ENCODE assay signal across 18 cellular contexts in the genomic region with DNA sequence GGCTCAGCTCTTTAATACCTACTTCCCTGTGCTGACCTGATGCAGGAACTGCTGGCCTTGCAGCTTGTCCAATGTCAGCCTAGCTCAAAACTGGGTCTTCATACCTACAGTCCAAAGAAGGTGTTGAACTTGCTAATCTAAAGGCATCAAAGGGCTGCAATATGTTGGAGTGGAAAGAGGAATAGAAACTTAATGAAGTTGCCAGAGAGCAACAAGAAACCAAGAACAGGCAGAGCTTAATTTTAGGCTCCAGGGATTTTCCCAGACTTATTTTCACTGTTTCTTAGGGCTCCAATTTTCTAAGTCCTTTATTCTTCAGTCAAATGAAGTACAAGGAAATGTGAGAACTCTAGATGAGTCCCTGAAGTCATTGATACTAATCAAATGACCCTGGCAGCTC. TPM values are rescaled to one million over a fixed set of nuclear protein-coding genes. Genes with fewer than 3 reads are reported as not detected.
DNase-seq lines count a peak whose midpoint lies in the region; ATAC-seq, FAIRE-seq and TF ChIP-seq lines count a peak whose summit lies in the region.
"Had no signal": no experiment of that assay in that cellular context is flagged by ENCODE, and none has a peak within 500 bp of the region (broad histone marks: within the 10 kb centered on the region; RNA-seq: fewer than 3 reads in every experiment).

No MANE protein-coding gene starts in this region.

- H3K9ac ChIP-seq in endodermal cell (ENCODE audit: extremely low read depth, low read length, poor library complexity, severe bottlenecking): no peak overlapping the region

- H3K4me3 ChIP-seq in hepatocyte (no peak overlapping the region), endodermal cell (ENCODE audit: low read length) (no peak overlapping the region)
- H3K4me3 ChIP-seq: esophagus muscularis mucosa, SJCRH30 had no signal

- no peak overlapping the region for H2AFZ ChIP-seq in hepatocyte

- H3K4me1 Mint-ChIP-seq in endodermal cell: peaks cover 11% of the 10 kb centered on the region
- H3K4me1 Mint-ChIP-seq in stimulated activated effector memory CD8-positive, alpha-beta T cell treated with anti-CD3 and anti-CD28 coated beads, Interleukin-12 subunit alpha, Interleukin-12 subunit beta, amount 100 ng/mL, for 72 hours: peaks cover 14% of the 10 kb centered on the region

- H3K4me3 Mint-ChIP-seq in endodermal cell: no peak overlapping the region
- H3K4me3 Mint-ChIP-seq in stimulated activated effector memory CD8-positive, alpha-beta T cell treated with anti-CD3 and anti-CD28 coated beads, Interleukin-12 subunit alpha, Interleukin-12 subunit beta, amount 100 ng/mL, for 72 hours: no peak overlapping the region

- no peak overlapping the region for H3K27ac Mint-ChIP-seq in endodermal cell
- H3K27ac Mint-ChIP-seq in stimulated activated effector memory CD8-positive, alpha-beta T cell treated with anti-CD3 and anti-CD28 coated beads, Interleukin-12 subunit alpha, Interleukin-12 subunit beta, amount 100 ng/mL, for 72 hours: no peak overlapping the region

- no peak for DNase-seq in GM18507 (ENCODE audit: extremely low spot score, insufficient read length, low read depth)
- no peak for DNase-seq in hepatocyte (ENCODE audit: low spot score)
- DNase-seq in NCI-H2227 (lab: John Stamatoyannopoulos, UW; ENCODE audit: unreplicated experiment): no peak
- DNase-seq in NCI-H2196 (lab: John Stamatoyannopoulos, UW; ENCODE audit: unreplicated experiment): no peak
- DNase-seq in endodermal cell: no peak
- DNase-seq in stimulated activated effector memory CD8-positive, alpha-beta T cell treated with anti-CD3 and anti-CD28 coated beads, Interleukin-12 subunit alpha, Interleukin-12 subunit beta, amount 100 ng/mL, for 72 hours (ENCODE audit: low spot score in 2 of 2): no peak
- DNase-seq: activated T-cell treated with anti-CD3 and anti-CD28 coated beads, Interleukin-2, amount 50 U/mL, for 48 hours; amygdala; BE2C; hypothalamus; left ventricle myocardium superior had no signal

- H3K9me3 ChIP-seq in hepatocyte (ENCODE audit: low read depth) (peaks cover 8% of the 10 kb centered on the region), endodermal cell (ENCODE audit: control insufficient read depth, low read length) (peaks cover 15% of the 10 kb centered on the region)
- H3K9me3 ChIP-seq: BE2C, neutrophil had no signal

- no peak for TF ChIP-seq CTCF in hepatocyte (IDR thresholded peaks at IDR 0.05; ENCODE audit: poor library complexity)
- no peak for TF ChIP-seq CTCF in endodermal cell (conservative IDR thresholded peaks at IDR 0.05)

- H3K9me3 Mint-ChIP-seq in endodermal cell: peaks cover 11% of the 10 kb centered on the region
- H3K9me3 Mint-ChIP-seq in stimulated activated effector memory CD8-positive, alpha-beta T cell treated with anti-CD3 and anti-CD28 coated beads, Interleukin-12 subunit alpha, Interleukin-12 subunit beta, amount 100 ng/mL, for 72 hours: peaks cover 7% of the 10 kb centered on the region

- no peaks in the 10 kb centered on the region for H3K27me3 ChIP-seq in hepatocyte
- no peaks in the 10 kb centered on the region for H3K27me3 ChIP-seq in endodermal cell (ENCODE audit: control insufficient read depth, insufficient read depth, low read length, poor library complexity, severe bottlenecking)
- H3K27me3 ChIP-seq: BE2C, esophagus muscularis mucosa, neutrophil, SJCRH30 had no signal

- ATAC-seq in GM21576 (IDR thresholded peaks at IDR 0.05; ENCODE audit: unreplicated experiment): peak; percentile 74
- ATAC-seq in HG03558 (IDR thresholded peaks at IDR 0.05; ENCODE audit: extremely low read depth, unreplicated experiment): peak; percentile 48
- ATAC-seq in stimulated activated effector memory CD8-positive, alpha-beta T cell treated with anti-CD3 and anti-CD28 coated beads, Interleukin-12 subunit alpha, Interleukin-12 subunit beta, amount 100 ng/mL, for 72 hours: no peak
- ATAC-seq: left ventricle myocardium superior had no signal

- peak; percentile 71 for FAIRE-seq in GM18507 (lab: Jason Lieb, UNC)
- FAIRE-seq: colon, G401.6 had no signal

- H3K4me1 ChIP-seq in hepatocyte (ENCODE audit: insufficient read depth): peaks cover 26% of the 10 kb centered on the region
- H3K4me1 ChIP-seq in endodermal cell (ENCODE audit: control insufficient read depth, insufficient read depth, low read length): peaks cover 8% of the 10 kb centered on the region

- H3K27me3 Mint-ChIP-seq in endodermal cell (ENCODE audit: insufficient read depth): no peaks in the 10 kb centered on the region

- H3K4me2 ChIP-seq in hepatocyte: no peak overlapping the region

- peak overlapping the region; percentile 62 for H3K27ac ChIP-seq in hepatocyte
- H3K27ac ChIP-seq in endodermal cell (ENCODE audit: low read depth, low read length): no peak overlapping the region
- H3K27ac ChIP-seq: esophagus muscularis mucosa, neutrophil, SJCRH30 had no signal

- no peaks in the 10 kb centered on the region for H3K36me3 Mint-ChIP-seq in endodermal cell (ENCODE audit: low read depth)
- no peaks in the 10 kb centered on the region for H3K36me3 Mint-ChIP-seq in stimulated activated effector memory CD8-positive, alpha-beta T cell treated with anti-CD3 and anti-CD28 coated beads, Interleukin-12 subunit alpha, Interleukin-12 subunit beta, amount 100 ng/mL, for 72 hours

- no peaks in the 10 kb centered on the region for H3K9me2 ChIP-seq in hepatocyte (replicated peaks; ENCODE audit: insufficient read depth)

- peaks cover 3% of the 10 kb centered on the region for H4K20me1 ChIP-seq in hepatocyte (ENCODE audit: insufficient read depth, poor library complexity, severe bottlenecking)

- H3K36me3 ChIP-seq in hepatocyte (replicated peaks; ENCODE audit: insufficient read depth, low read depth): no peaks in the 10 kb centered on the region
- no peaks in the 10 kb centered on the region for H3K36me3 ChIP-seq in endodermal cell (ENCODE audit: control insufficient read depth, insufficient read depth, low read length)
- H3K36me3 ChIP-seq: BE2C, esophagus muscularis mucosa, neutrophil, SJCRH30 had no signal

- H3K79me2 ChIP-seq in hepatocyte: peaks cover 2% of the 10 kb centered on the region

RNA-seq across cellular contexts. Expression of a gene that starts 17.6 kb away (rescaled TPM):
- total RNA-seq in hepatocyte: 55.7 and 58.9 TPM in 2 replicates
- 17.6 and 21.5 TPM in 2 replicates for polyA plus RNA-seq in hepatocyte
- 10 to 100 TPM; 37.7 to 44.2 TPM for total RNA-seq in endodermal cell
- 35.4 TPM for polyA plus RNA-seq in endodermal cell (2013, experiment 1 of 2)
- 35.7 TPM for polyA plus RNA-seq in endodermal cell (2013, experiment 2 of 2)
